Comparison of ENCODE assay signal across 1 cellular context in the genomic region with DNA sequence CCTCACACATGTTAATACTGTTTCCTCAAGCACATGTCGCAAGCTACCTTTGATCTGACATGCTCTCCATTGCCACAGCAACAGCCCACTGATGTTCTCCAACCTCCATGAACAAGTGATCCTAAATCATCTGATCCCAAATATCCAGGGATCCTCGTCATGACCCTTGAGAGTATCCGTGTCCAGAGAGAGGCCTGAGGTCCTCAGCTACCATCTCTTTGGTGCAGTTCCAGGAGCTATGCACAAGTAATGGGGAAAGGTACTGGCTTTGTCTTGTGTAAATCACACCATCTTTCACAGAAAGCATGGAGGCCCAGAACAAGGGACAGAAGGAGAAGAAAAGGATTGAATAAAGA.
TF ChIP-seq lines count a peak whose summit lies in the region.

No MANE protein-coding gene starts in this region.

TF ChIP-seq in H1, 55 proteins besides CTCF, POLR2A, EP300 and RAD21:
- no peak for TF ChIP-seq CHD1 (IDR thresholded peaks at IDR 0.05; ENCODE audit: low read depth, low read length)
